1 cellular context compared by ENCODE assay signal in the genomic region with DNA sequence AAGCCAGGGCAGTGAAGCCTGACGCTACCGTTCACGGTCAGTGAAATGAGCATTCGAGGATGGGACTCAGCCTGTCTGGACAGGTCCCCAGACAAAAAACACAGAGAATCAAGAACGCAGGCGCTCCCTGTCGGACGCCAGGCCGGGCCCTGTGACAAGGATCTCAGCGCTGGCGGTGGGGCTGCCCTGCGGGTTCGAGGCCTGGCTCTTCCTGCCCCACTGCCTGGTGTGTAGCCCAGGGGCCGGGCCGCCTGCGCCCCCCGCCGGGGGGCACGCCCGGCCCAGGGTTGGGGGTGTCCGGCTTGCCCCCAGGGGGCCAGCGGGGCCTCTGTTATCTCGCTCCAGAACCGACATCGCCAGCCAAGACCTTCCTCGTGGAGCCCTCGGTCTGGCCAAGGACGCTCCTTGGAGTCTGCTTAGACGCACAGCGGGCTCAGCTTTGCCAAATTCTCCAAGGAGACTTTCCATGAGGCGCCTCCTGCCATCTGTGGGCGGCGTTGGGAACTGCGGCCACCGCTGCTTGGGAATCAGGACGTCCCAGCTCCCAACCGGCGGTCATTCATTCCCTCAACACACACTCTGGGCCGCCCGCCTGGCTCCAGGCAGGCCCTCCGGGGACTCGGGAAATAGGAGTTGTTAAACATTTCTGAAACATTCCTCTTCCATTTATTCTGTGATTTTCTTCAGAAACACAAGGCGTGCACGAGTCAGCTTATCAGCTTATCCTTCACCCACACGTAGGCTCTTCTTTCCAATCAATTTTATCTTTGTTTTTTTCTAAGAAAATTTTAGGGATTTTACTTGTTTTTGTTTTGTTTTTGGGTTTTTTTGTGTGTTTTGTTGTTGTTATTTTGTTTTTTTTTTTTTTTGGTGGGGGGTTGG.
TF ChIP-seq lines count a peak whose summit lies in the region.

No MANE protein-coding gene starts in this region.

TF ChIP-seq in SK-N-SH treated with all-trans-retinoic acid at 6 μM for 48 hours, 23 proteins besides CTCF, POLR2A, EP300 and RAD21 (continued from another document):
- TF ChIP-seq, protein P1, sequence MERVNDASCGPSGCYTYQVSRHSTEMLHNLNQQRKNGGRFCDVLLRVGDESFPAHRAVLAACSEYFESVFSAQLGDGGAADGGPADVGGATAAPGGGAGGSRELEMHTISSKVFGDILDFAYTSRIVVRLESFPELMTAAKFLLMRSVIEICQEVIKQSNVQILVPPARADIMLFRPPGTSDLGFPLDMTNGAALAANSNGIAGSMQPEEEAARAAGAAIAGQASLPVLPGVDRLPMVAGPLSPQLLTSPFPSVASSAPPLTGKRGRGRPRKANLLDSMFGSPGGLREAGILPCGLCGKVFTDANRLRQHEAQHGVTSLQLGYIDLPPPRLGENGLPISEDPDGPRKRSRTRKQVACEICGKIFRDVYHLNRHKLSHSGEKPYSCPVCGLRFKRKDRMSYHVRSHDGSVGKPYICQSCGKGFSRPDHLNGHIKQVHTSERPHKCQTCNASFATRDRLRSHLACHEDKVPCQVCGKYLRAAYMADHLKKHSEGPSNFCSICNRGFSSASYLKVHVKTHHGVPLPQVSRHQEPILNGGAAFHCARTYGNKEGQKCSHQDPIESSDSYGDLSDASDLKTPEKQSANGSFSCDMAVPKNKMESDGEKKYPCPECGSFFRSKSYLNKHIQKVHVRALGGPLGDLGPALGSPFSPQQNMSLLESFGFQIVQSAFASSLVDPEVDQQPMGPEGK (CRISPR knock-in tag; IDR thresholded peaks at IDR 0.05; ENCODE audit: borderline replicate concordance) = no peak
- no peak for TF ChIP-seq RARB (CRISPR knock-in tag; IDR thresholded peaks at IDR 0.05)
- TF ChIP-seq GLIS3 (CRISPR knock-in tag; IDR thresholded peaks at IDR 0.05) = no peak
- no peak for TF ChIP-seq ISL1 (CRISPR knock-in tag; IDR thresholded peaks at IDR 0.05)
- no peak for TF ChIP-seq TOX (CRISPR knock-in tag; IDR thresholded peaks at IDR 0.05; ENCODE audit: borderline replicate concordance)
- no peak for TF ChIP-seq ESRRG (CRISPR knock-in tag; IDR thresholded peaks at IDR 0.05)
- no peak for TF ChIP-seq SNAI2 (CRISPR knock-in tag; IDR thresholded peaks at IDR 0.05)
- TF ChIP-seq PPARA (CRISPR knock-in tag; IDR thresholded peaks at IDR 0.05; ENCODE audit: borderline replicate concordance) = no peak
- TF ChIP-seq ZNF8 (CRISPR knock-in tag; IDR thresholded peaks at IDR 0.05) = no peak
- TF ChIP-seq ZNF70 (CRISPR knock-in tag; IDR thresholded peaks at IDR 0.05) = no peak
- TF ChIP-seq ARNTL (CRISPR knock-in tag; IDR thresholded peaks at IDR 0.05; ENCODE audit: borderline replicate concordance, low read depth) = no peak
- TF ChIP-seq POU6F1 (CRISPR knock-in tag; IDR thresholded peaks at IDR 0.05; ENCODE audit: borderline replicate concordance, low read depth) = no peak
- no peak for TF ChIP-seq ZFP3 (CRISPR knock-in tag; IDR thresholded peaks at IDR 0.05)
- no peak for TF ChIP-seq BACH2 (CRISPR knock-in tag; IDR thresholded peaks at IDR 0.05; ENCODE audit: borderline replicate concordance)
- no peak for TF ChIP-seq ZNF565 (CRISPR knock-in tag; conservative IDR thresholded peaks at IDR 0.05; ENCODE audit: low read depth)
- TF ChIP-seq OSR1 (CRISPR knock-in tag; IDR thresholded peaks at IDR 0.05) = no peak
TF ChIP-seq in SK-N-SH treated with all-trans-retinoic acid at 6 μM for 48 hours: peak in this region for 0.
